25 cellular contexts compared by ENCODE assay signal in the genomic region with DNA sequence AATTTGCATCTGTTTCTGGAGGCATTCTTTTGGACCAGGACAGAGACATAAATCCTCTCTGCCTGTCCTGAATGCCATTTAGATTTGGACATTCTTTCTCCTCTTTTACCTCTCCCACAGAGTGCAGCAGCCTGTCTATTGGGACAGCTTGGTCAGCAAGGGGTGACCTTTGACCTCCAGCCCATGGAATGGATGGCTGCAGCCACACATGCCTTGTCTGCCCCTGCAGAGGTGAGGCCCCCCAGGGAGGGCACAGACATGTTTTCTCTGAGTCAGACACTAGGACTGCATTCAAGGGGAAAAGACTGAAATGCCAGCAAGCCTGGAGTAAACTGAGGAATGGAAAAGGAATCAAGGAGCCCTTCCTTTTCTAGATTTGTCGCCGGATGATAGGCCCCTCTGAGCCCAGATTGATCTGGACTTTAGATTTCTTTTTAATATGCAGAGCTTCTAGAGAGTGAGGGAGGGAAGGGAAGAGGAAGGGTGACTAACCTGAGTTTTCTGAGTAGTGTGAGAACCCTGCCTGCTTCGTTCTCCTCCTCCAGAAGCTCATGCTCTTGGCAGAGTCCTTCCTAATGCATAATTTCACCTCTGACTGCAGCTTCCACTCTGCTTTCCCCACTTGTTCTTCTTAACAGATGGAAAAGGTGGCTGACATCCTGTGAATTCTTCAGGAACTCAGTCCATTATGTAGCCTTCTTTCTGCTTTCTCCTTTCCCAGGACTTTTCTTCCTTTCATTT. TPM values are rescaled to one million over a fixed set of nuclear protein-coding genes. Genes with fewer than 3 reads are reported as not detected.
A peak's percentile ranks its signal among the peaks of the same experiment; 100 is the strongest.
DNase-seq lines count a peak whose midpoint lies in the region; ATAC-seq lines count a peak whose summit lies in the region.
"Had no signal": no experiment of that assay in that cellular context is flagged by ENCODE, and none has a peak within 500 bp of the region (broad histone marks: within the 10 kb centered on the region; RNA-seq: fewer than 3 reads in every experiment).

No MANE protein-coding gene starts in this region.

- no peak for ATAC-seq in CD4-positive, CD25-positive, alpha-beta regulatory T cell (ENCODE audit: low read depth in 2 of 2)
- ATAC-seq in GM19023 (IDR thresholded peaks at IDR 0.05; ENCODE audit: unreplicated experiment): no peak
- ATAC-seq: activated CD4-positive, CD25-positive, alpha-beta regulatory T cell treated with anti-CD3 and anti-CD28 coated beads, Interleukin-2, amount 50 U/mL, for 24 hours; activated CD8-positive, alpha-beta T cell treated with anti-CD3 and anti-CD28 coated beads for 36 hours; right cardiac atrium; Right ventricle myocardium inferior had no signal

- H3K4ac ChIP-seq in mesenchymal stem cell (ENCODE audit: low read depth in 1 of 2, low read length in 2 of 2): no peak overlapping the region

- no peak for DNase-seq in CD4-positive, CD25-positive, alpha-beta regulatory T cell
- DNase-seq in M059J (ENCODE audit: low read depth) (peak; percentile 22), ecto neural progenitor cell (ENCODE audit: low spot score) (peak; percentile 64), mesenchymal stem cell (peak; percentile 15), NCI-H524 (lab: John Stamatoyannopoulos, UW) (no peak), NCI-H1092 treated with DMSO at 0.1 percent for 48 hours (lab: John Stamatoyannopoulos, UW) (no peak), HPDE6-E6E7 (ENCODE audit: extremely low spot score) (no peak)
- DNase-seq: activated CD8-positive, alpha-beta T cell treated with anti-CD3 and anti-CD28 coated beads for 36 hours; activated naive CD4-positive, alpha-beta T cell; effector CD8-positive, alpha-beta T cell; H9; mammary epithelial cell; NCI-H187 treated with DMSO at 0.1 percent for 48 hours; NCI-H2227 treated with DMSO at 0.1 percent for 48 hours; NCI-H774; ovary; right cardiac atrium; T1000; upper lobe of left lung had no signal

- H3K79me1 ChIP-seq in mesenchymal stem cell (replicated peaks; ENCODE audit: low read length, poor library complexity, severe bottlenecking): peaks cover 4% of the 10 kb centered on the region

- H3K4me2 ChIP-seq in mesenchymal stem cell (ENCODE audit: low read length, poor library complexity, severe bottlenecking): no peak overlapping the region
- H3K4me2 ChIP-seq: BLaER1 had no signal

- no peak overlapping the region for H3K4me3 ChIP-seq in CD4-positive, CD25-positive, alpha-beta regulatory T cell (ENCODE audit: low read depth, low read length)
- H3K4me3 ChIP-seq in mesenchymal stem cell (ENCODE audit: insufficient read depth in 1 of 2, low read depth in 1 of 2, low read length in 2 of 2): no peak overlapping the region
- H3K4me3 ChIP-seq: BLaER1, esophagus muscularis mucosa, ovary, upper lobe of left lung had no signal

- no peak overlapping the region for H3K18ac ChIP-seq in mesenchymal stem cell (ENCODE audit: low read depth in 1 of 2, low read length in 2 of 2)

- no peak overlapping the region for H4K8ac ChIP-seq in mesenchymal stem cell (ENCODE audit: low read length)

- no peak overlapping the region for H3K4me3 Mint-ChIP-seq in CD4-positive, CD25-positive, alpha-beta regulatory T cell
- H3K4me3 Mint-ChIP-seq: activated CD8-positive, alpha-beta T cell treated with anti-CD3 and anti-CD28 coated beads for 36 hours; central memory CD8-positive, alpha-beta T cell; H9 had no signal

- no peaks in the 10 kb centered on the region for H3K9me3 ChIP-seq in CD4-positive, CD25-positive, alpha-beta regulatory T cell (ENCODE audit: control insufficient read depth in 2 of 2, low read length in 2 of 2)
- H3K9me3 ChIP-seq in mesenchymal stem cell (ENCODE audit: control insufficient read depth, low read length): no peaks in the 10 kb centered on the region
- H3K9me3 ChIP-seq: BLaER1, esophagus muscularis mucosa, ovary, upper lobe of left lung had no signal

- peak overlapping the region in 2 of 3 donors; percentile 38 to 44 for H3K27ac Mint-ChIP-seq in CD4-positive, CD25-positive, alpha-beta regulatory T cell
- H3K27ac Mint-ChIP-seq: activated CD8-positive, alpha-beta T cell treated with anti-CD3 and anti-CD28 coated beads for 36 hours; H9 had no signal

- H3K36me3 ChIP-seq in CD4-positive, CD25-positive, alpha-beta regulatory T cell (ENCODE audit: control insufficient read depth, insufficient read depth, low read length): peaks cover 3% of the 10 kb centered on the region
- peaks cover 47 to 82% of the 10 kb centered on the region in 2 experiments for H3K36me3 ChIP-seq in mesenchymal stem cell (ENCODE audit: control insufficient read depth in 1 of 2, insufficient read depth in 2 of 2, low read depth in 1 of 2, low read length in 2 of 2)
- H3K36me3 ChIP-seq: ovary had no signal

- no peak overlapping the region for H3K27ac ChIP-seq in CD4-positive, CD25-positive, alpha-beta regulatory T cell (ENCODE audit: insufficient read depth, low read length, poor library complexity, severe bottlenecking)
- peak overlapping the region; percentile 63 for H3K27ac ChIP-seq in mesenchymal stem cell (ENCODE audit: low read length, poor library complexity, severe bottlenecking)
- H3K27ac ChIP-seq: BLaER1, esophagus muscularis mucosa, ovary, upper lobe of left lung had no signal

- no peak overlapping the region for H2BK120ac ChIP-seq in mesenchymal stem cell (ENCODE audit: low read depth, low read length)

- H2BK5ac ChIP-seq in mesenchymal stem cell (ENCODE audit: low read depth, low read length, poor library complexity, severe bottlenecking): no peak overlapping the region

- H2AFZ ChIP-seq in mesenchymal stem cell (ENCODE audit: low read depth, low read length): no peak overlapping the region

- H3K9me3 Mint-ChIP-seq in CD4-positive, CD25-positive, alpha-beta regulatory T cell: peaks cover 0 to 4% (median 0%) of the 10 kb centered on the region in 7 donors
- H3K9me3 Mint-ChIP-seq: activated CD8-positive, alpha-beta T cell treated with anti-CD3 and anti-CD28 coated beads for 36 hours; central memory CD8-positive, alpha-beta T cell; H9 had no signal

- H3K14ac ChIP-seq in mesenchymal stem cell (ENCODE audit: low read length in 2 of 2): no peak overlapping the region

- H3K23ac ChIP-seq in mesenchymal stem cell (ENCODE audit: low read length in 2 of 2): no peak overlapping the region

- H3K4me1 Mint-ChIP-seq in CD4-positive, CD25-positive, alpha-beta regulatory T cell: no peaks in the 10 kb centered on the region
- H3K4me1 Mint-ChIP-seq: central memory CD8-positive, alpha-beta T cell; H9 had no signal

- peaks cover 42% of the 10 kb centered on the region for H3K36me3 Mint-ChIP-seq in CD4-positive, CD25-positive, alpha-beta regulatory T cell

- no peaks in the 10 kb centered on the region for H3K27me3 Mint-ChIP-seq in CD4-positive, CD25-positive, alpha-beta regulatory T cell
- H3K27me3 Mint-ChIP-seq: activated CD8-positive, alpha-beta T cell treated with anti-CD3 and anti-CD28 coated beads for 36 hours; central memory CD8-positive, alpha-beta T cell had no signal

- no peak overlapping the region for H4K91ac ChIP-seq in mesenchymal stem cell (ENCODE audit: low read length)

- no peaks in the 10 kb centered on the region for H3K4me1 ChIP-seq in CD4-positive, CD25-positive, alpha-beta regulatory T cell (ENCODE audit: control insufficient read depth, insufficient read depth, low read length, poor library complexity, severe bottlenecking)
- peaks cover 6% of the 10 kb centered on the region for H3K4me1 ChIP-seq in mesenchymal stem cell (ENCODE audit: control insufficient read depth, insufficient read depth, low read depth, low read length)
- H3K4me1 ChIP-seq: BLaER1, esophagus muscularis mucosa, upper lobe of left lung had no signal

- H2BK15ac ChIP-seq in mesenchymal stem cell (ENCODE audit: low read depth, poor library complexity, severe bottlenecking): no peak overlapping the region

- H2AK5ac ChIP-seq in mesenchymal stem cell (ENCODE audit: low read length, severe bottlenecking): no peak overlapping the region

- WGBS in mesenchymal stem cell: 86% methylated on average over 3 of the region's 3 CpGs

- no peaks in the 10 kb centered on the region for H3K27me3 ChIP-seq in CD4-positive, CD25-positive, alpha-beta regulatory T cell (ENCODE audit: control insufficient read depth, insufficient read depth, low read length)
- no peaks in the 10 kb centered on the region for H3K27me3 ChIP-seq in mesenchymal stem cell (ENCODE audit: control insufficient read depth in 1 of 2, insufficient read depth in 1 of 2, low read length in 2 of 2)
- H3K27me3 ChIP-seq: BLaER1, esophagus muscularis mucosa, ovary, upper lobe of left lung had no signal

- H3K9ac ChIP-seq in mesenchymal stem cell (ENCODE audit: low read length): no peak overlapping the region
- H3K9ac ChIP-seq: BLaER1 had no signal

- H2BK12ac ChIP-seq in mesenchymal stem cell (ENCODE audit: low read length in 2 of 2): no peak overlapping the region

RNA-seq across cellular contexts. Expression of a gene that starts 16.1 kb away (rescaled TPM):
- total RNA-seq in CD4-positive, CD25-positive, alpha-beta regulatory T cell: 19.0 TPM
- polyA plus RNA-seq in CD4-positive, CD25-positive, alpha-beta regulatory T cell: 1 to 10 TPM; 4.1 to 6.7 (median 4.8) TPM
- 9.5 and 17.9 TPM in 2 replicates for total RNA-seq in M059J (2014; rRNA removed; shearing (Covaris generic))
- 19.8 TPM for polyA plus RNA-seq in mesenchymal stem cell (2013, experiment 1 of 2)
- polyA plus RNA-seq in mesenchymal stem cell (2013, experiment 2 of 2): 20.5 TPM

RNA-seq across cellular contexts. Expression of a gene that starts 22.7 kb away (rescaled TPM):
- total RNA-seq in CD4-positive, CD25-positive, alpha-beta regulatory T cell: 10.5 TPM
- polyA plus RNA-seq in CD4-positive, CD25-positive, alpha-beta regulatory T cell: 1 to 10 TPM; 1.8 to 3.7 (median 2.6) TPM
- 8.2 and 11.9 TPM in 2 replicates for total RNA-seq in M059J (2014; rRNA removed; shearing (Covaris generic))
- 20.1 TPM for polyA plus RNA-seq in mesenchymal stem cell (2013, experiment 1 of 2)
- 18.3 TPM for polyA plus RNA-seq in mesenchymal stem cell (2013, experiment 2 of 2)

RNA-seq across cellular contexts. Expression of a gene that starts 22.8 kb away (rescaled TPM):
- total RNA-seq in CD4-positive, CD25-positive, alpha-beta regulatory T cell: 19.5 TPM
- polyA plus RNA-seq in CD4-positive, CD25-positive, alpha-beta regulatory T cell: 10 to 100 TPM; 20.0 to 25.6 (median 22.7) TPM
- 36.1 and 40.0 TPM in 2 replicates for total RNA-seq in M059J (2014; rRNA removed; shearing (Covaris generic))
- 32.9 TPM for polyA plus RNA-seq in mesenchymal stem cell (2013, experiment 1 of 2)
- polyA plus RNA-seq in mesenchymal stem cell (2013, experiment 2 of 2): 27.7 TPM

RNA-seq across cellular contexts. Expression of a gene that starts 35.1 kb away (rescaled TPM):
- total RNA-seq in CD4-positive, CD25-positive, alpha-beta regulatory T cell: 25.3 TPM
- 10 to 100 TPM; 11.7 to 15.3 (median 14.3) TPM for polyA plus RNA-seq in CD4-positive, CD25-positive, alpha-beta regulatory T cell
- total RNA-seq in M059J (2014; rRNA removed; shearing (Covaris generic)): 11.6 and 20.4 TPM in 2 replicates
- 19.4 TPM for polyA plus RNA-seq in mesenchymal stem cell (2013, experiment 1 of 2)
- polyA plus RNA-seq in mesenchymal stem cell (2013, experiment 2 of 2): 20.1 TPM

RNA-seq across cellular contexts. Expression of a gene that starts 35.2 kb away (rescaled TPM):
- total RNA-seq in CD4-positive, CD25-positive, alpha-beta regulatory T cell: 48.8 TPM
- polyA plus RNA-seq in CD4-positive, CD25-positive, alpha-beta regulatory T cell: 1 to 10 TPM; 5.6 to 8.7 (median 6.4) TPM
- 7.4 and 14.8 TPM in 2 replicates for total RNA-seq in M059J (2014; rRNA removed; shearing (Covaris generic))
- 9.8 TPM for polyA plus RNA-seq in mesenchymal stem cell (2013, experiment 1 of 2)
- 9.0 TPM for polyA plus RNA-seq in mesenchymal stem cell (2013, experiment 2 of 2)

Comparison
In these comparisons a context has a peak if more than half of its experiments do, and no peak if none do; other contexts are left out.
1. DNase-seq: peak in M059J (single experiment), ecto neural progenitor cell (single experiment) and mesenchymal stem cell (single experiment); none in CD4-positive, CD25-positive, alpha-beta regulatory T cell (0 of 3), NCI-H524 (0 of 2), NCI-H1092 treated with DMSO at 0.1 percent for 48 hours (single experiment) and HPDE6-E6E7 (single experiment).